In the genomic region with DNA sequence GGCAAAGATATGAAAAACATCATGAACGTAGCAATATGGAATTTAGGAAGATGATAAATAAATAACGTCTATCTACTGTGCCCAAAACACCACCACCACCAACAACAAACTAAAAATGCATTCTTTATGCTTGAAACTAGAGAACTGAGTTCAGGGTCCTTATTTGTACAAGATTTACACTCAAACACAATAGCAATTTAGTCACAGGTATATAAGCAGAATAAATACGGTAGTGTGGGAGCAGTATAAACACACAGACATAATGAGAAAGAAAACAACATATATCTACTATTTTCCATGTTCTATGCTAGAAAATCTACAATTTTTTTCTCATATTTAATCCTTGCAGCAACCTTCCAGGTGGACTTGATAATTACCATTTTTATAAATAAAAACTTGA, we compare ENCODE assay signal across 1 cellular context.
TF ChIP-seq lines count a peak whose summit lies in the region.

No MANE protein-coding gene starts in this region.

TF ChIP-seq in HepG2, 621 proteins besides CTCF, POLR2A, EP300 and RAD21 (continued from another document):
- TF ChIP-seq, protein P1, sequence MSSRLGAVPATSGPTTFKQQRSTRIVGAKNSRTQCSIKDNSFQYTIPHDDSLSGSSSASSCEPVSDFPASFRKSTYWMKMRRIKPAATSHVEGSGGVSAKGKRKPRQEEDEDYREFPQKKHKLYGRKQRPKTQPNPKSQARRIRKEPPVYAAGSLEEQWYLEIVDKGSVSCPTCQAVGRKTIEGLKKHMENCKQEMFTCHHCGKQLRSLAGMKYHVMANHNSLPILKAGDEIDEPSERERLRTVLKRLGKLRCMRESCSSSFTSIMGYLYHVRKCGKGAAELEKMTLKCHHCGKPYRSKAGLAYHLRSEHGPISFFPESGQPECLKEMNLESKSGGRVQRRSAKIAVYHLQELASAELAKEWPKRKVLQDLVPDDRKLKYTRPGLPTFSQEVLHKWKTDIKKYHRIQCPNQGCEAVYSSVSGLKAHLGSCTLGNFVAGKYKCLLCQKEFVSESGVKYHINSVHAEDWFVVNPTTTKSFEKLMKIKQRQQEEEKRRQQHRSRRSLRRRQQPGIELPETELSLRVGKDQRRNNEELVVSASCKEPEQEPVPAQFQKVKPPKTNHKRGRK (CRISPR knock-in tag; IDR thresholded peaks at IDR 0.05) = no peak
- no peak for TF ChIP-seq ZNF343 (CRISPR knock-in tag; IDR thresholded peaks at IDR 0.05)
- TF ChIP-seq REL (CRISPR knock-in tag; conservative IDR thresholded peaks at IDR 0.05) = no peak
- TF ChIP-seq CHCHD3 (CRISPR knock-in tag; IDR thresholded peaks at IDR 0.05) = no peak
- no peak for TF ChIP-seq ZNF556 (CRISPR knock-in tag; IDR thresholded peaks at IDR 0.05; ENCODE audit: borderline replicate concordance)
- peak; percentile 95 for TF ChIP-seq GZF1 (CRISPR knock-in tag; IDR thresholded peaks at IDR 0.05)
- no peak for TF ChIP-seq HNRNPUL1 (IDR thresholded peaks at IDR 0.05; ENCODE audit: low read depth, low read length)
- TF ChIP-seq, protein P2, sequence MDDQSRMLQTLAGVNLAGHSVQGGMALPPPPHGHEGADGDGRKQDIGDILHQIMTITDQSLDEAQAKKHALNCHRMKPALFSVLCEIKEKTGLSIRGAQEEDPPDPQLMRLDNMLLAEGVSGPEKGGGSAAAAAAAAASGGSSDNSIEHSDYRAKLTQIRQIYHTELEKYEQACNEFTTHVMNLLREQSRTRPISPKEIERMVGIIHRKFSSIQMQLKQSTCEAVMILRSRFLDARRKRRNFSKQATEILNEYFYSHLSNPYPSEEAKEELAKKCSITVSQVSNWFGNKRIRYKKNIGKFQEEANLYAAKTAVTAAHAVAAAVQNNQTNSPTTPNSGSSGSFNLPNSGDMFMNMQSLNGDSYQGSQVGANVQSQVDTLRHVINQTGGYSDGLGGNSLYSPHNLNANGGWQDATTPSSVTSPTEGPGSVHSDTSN (CRISPR knock-in tag; IDR thresholded peaks at IDR 0.05; ENCODE audit: borderline replicate concordance) = no peak
- TF ChIP-seq TBX3 (IDR thresholded peaks at IDR 0.05; ENCODE audit: borderline replicate concordance) = 0 out of 2 replicates have a peak, but pooled peaks have one; percentile 12
- TF ChIP-seq MED8 (CRISPR knock-in tag; IDR thresholded peaks at IDR 0.05; ENCODE audit: insufficient replicate concordance) = no peak
- TF ChIP-seq, protein P3, sequence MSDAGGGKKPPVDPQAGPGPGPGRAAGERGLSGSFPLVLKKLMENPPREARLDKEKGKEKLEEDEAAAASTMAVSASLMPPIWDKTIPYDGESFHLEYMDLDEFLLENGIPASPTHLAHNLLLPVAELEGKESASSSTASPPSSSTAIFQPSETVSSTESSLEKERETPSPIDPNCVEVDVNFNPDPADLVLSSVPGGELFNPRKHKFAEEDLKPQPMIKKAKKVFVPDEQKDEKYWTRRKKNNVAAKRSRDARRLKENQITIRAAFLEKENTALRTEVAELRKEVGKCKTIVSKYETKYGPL (CRISPR knock-in tag; IDR thresholded peaks at IDR 0.05) = no peak
- TF ChIP-seq, protein P4, sequence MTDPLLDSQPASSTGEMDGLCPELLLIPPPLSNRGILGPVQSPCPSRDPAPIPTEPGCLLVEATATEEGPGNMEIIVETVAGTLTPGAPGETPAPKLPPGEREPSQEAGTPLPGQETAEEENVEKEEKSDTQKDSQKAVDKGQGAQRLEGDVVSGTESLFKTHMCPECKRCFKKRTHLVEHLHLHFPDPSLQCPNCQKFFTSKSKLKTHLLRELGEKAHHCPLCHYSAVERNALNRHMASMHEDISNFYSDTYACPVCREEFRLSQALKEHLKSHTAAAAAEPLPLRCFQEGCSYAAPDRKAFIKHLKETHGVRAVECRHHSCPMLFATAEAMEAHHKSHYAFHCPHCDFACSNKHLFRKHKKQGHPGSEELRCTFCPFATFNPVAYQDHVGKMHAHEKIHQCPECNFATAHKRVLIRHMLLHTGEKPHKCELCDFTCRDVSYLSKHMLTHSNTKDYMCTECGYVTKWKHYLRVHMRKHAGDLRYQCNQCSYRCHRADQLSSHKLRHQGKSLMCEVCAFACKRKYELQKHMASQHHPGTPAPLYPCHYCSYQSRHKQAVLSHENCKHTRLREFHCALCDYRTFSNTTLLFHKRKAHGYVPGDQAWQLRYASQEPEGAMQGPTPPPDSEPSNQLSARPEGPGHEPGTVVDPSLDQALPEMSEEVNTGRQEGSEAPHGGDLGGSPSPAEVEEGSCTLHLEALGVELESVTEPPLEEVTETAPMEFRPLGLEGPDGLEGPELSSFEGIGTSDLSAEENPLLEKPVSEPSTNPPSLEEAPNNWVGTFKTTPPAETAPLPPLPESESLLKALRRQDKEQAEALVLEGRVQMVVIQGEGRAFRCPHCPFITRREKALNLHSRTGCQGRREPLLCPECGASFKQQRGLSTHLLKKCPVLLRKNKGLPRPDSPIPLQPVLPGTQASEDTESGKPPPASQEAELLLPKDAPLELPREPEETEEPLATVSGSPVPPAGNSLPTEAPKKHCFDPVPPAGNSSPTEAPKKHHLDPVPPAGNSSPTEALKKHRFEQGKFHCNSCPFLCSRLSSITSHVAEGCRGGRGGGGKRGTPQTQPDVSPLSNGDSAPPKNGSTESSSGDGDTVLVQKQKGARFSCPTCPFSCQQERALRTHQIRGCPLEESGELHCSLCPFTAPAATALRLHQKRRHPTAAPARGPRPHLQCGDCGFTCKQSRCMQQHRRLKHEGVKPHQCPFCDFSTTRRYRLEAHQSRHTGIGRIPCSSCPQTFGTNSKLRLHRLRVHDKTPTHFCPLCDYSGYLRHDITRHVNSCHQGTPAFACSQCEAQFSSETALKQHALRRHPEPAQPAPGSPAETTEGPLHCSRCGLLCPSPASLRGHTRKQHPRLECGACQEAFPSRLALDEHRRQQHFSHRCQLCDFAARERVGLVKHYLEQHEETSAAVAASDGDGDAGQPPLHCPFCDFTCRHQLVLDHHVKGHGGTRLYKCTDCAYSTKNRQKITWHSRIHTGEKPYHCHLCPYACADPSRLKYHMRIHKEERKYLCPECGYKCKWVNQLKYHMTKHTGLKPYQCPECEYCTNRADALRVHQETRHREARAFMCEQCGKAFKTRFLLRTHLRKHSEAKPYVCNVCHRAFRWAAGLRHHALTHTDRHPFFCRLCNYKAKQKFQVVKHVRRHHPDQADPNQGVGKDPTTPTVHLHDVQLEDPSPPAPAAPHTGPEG (CRISPR knock-in tag; IDR thresholded peaks at IDR 0.05) = no peak
- no peak for TF ChIP-seq ZNF615 (CRISPR knock-in tag; IDR thresholded peaks at IDR 0.05; ENCODE audit: borderline replicate concordance)
- peak; percentile 46; the same call in 1 of the 2 replicates for TF ChIP-seq SOX5 (CRISPR knock-in tag; IDR thresholded peaks at IDR 0.05; ENCODE audit: borderline replicate concordance)
- no peak for TF ChIP-seq ZNF546 (CRISPR knock-in tag; conservative IDR thresholded peaks at IDR 0.05)
- TF ChIP-seq ZNF354B (CRISPR knock-in tag; IDR thresholded peaks at IDR 0.05) = no peak
- TF ChIP-seq IKZF4 (CRISPR knock-in tag; IDR thresholded peaks at IDR 0.05; ENCODE audit: borderline replicate concordance, low read depth, not compliant biosample characterization) = no peak
- TF ChIP-seq SSRP1 (CRISPR knock-in tag; IDR thresholded peaks at IDR 0.05) = no peak
TF ChIP-seq in HepG2: peak in this region for 3.
